2 cellular contexts compared by ENCODE assay signal in genomic region chr17:41140360-41141132, GRCh38.
A peak's percentile ranks its signal among the peaks of the same experiment; 100 is the strongest.
TF ChIP-seq lines count a peak whose summit lies in the region.

Gene KRTAP4-6 (minus strand): TSS chr17:41140544. CDS start chr17:41140487, 57 bp downstream.

TF ChIP-seq in IMR-90, 13 proteins besides CTCF, POLR2A, EP300 and RAD21:
- TF ChIP-seq FOS (IDR thresholded peaks at IDR 0.05; ENCODE audit: low read depth, low read length) (0 out of 2 replicates have a peak, but pooled peaks have one; percentile 2), SMC3 (IDR thresholded peaks at IDR 0.05; ENCODE audit: low read depth, low read length) (no peak), MAFK (IDR thresholded peaks at IDR 0.05; ENCODE audit: low read depth, low read length) (peak; percentile 10; the same call in 1 of the 2 replicates), USF2 (IDR thresholded peaks at IDR 0.05; ENCODE audit: low read depth, low read length) (peak; percentile 95)
TF ChIP-seq in IMR-90: peak in this region for 3.

TF ChIP-seq in K562, 482 proteins besides CTCF, POLR2A, EP300 and RAD21:
- TF ChIP-seq RAD51 (IDR thresholded peaks at IDR 0.05; ENCODE audit: borderline replicate concordance, low read depth) (peak; percentile 41), NR0B1 (IDR thresholded peaks at IDR 0.05; ENCODE audit: partially characterized antibody) (no peak), NCOA6 (IDR thresholded peaks at IDR 0.05) (no peak), NR2C2 (CRISPR knock-in tag; IDR thresholded peaks at IDR 0.05) (no peak), NR2C2 (tag; IDR thresholded peaks at IDR 0.05) (no peak), NFRKB (IDR thresholded peaks at IDR 0.05; ENCODE audit: low read depth) (no peak), USF2 (CRISPR knock-in tag; IDR thresholded peaks at IDR 0.05) (peak; percentile 30; the same call in 1 of the 2 replicates), TFE3 (CRISPR knock-in tag; IDR thresholded peaks at IDR 0.05) (peak; percentile 80), ZNF583 (CRISPR knock-in tag; IDR thresholded peaks at IDR 0.05) (no peak), CBFA2T2 (conservative IDR thresholded peaks at IDR 0.05) (0 out of 2 replicates have a peak, but pooled peaks have one; percentile 9), ZNF75A (CRISPR knock-in tag; IDR thresholded peaks at IDR 0.05) (no peak), NR2F6 (CRISPR knock-in tag; IDR thresholded peaks at IDR 0.05) (no peak), MAZ (CRISPR knock-in tag; conservative IDR thresholded peaks at IDR 0.05 in 1 of 2, IDR thresholded peaks at IDR 0.05 in 1 of 2) (no peak), GATA2 (CRISPR knock-in tag; IDR thresholded peaks at IDR 0.05) (no peak), GTF2A2 (tag; IDR thresholded peaks at IDR 0.05) (no peak), ZFP1 (CRISPR knock-in tag; IDR thresholded peaks at IDR 0.05) (peak; percentile 71)
- TF ChIP-seq, protein P1, sequence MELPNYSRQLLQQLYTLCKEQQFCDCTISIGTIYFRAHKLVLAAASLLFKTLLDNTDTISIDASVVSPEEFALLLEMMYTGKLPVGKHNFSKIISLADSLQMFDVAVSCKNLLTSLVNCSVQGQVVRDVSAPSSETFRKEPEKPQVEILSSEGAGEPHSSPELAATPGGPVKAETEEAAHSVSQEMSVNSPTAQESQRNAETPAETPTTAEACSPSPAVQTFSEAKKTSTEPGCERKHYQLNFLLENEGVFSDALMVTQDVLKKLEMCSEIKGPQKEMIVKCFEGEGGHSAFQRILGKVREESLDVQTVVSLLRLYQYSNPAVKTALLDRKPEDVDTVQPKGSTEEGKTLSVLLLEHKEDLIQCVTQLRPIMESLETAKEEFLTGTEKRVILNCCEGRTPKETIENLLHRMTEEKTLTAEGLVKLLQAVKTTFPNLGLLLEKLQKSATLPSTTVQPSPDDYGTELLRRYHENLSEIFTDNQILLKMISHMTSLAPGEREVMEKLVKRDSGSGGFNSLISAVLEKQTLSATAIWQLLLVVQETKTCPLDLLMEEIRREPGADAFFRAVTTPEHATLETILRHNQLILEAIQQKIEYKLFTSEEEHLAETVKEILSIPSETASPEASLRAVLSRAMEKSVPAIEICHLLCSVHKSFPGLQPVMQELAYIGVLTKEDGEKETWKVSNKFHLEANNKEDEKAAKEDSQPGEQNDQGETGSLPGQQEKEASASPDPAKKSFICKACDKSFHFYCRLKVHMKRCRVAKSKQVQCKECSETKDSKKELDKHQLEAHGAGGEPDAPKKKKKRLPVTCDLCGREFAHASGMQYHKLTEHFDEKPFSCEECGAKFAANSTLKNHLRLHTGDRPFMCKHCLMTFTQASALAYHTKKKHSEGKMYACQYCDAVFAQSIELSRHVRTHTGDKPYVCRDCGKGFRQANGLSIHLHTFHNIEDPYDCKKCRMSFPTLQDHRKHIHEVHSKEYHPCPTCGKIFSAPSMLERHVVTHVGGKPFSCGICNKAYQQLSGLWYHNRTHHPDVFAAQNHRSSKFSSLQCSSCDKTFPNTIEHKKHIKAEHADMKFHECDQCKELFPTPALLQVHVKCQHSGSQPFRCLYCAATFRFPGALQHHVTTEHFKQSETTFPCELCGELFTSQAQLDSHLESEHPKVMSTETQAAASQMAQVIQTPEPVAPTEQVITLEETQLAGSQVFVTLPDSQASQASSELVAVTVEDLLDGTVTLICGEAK (IDR thresholded peaks at IDR 0.05), result no peak
- TF ChIP-seq, protein P1 (CRISPR knock-in tag; IDR thresholded peaks at IDR 0.05), result no peak
- TF ChIP-seq, protein P2, sequence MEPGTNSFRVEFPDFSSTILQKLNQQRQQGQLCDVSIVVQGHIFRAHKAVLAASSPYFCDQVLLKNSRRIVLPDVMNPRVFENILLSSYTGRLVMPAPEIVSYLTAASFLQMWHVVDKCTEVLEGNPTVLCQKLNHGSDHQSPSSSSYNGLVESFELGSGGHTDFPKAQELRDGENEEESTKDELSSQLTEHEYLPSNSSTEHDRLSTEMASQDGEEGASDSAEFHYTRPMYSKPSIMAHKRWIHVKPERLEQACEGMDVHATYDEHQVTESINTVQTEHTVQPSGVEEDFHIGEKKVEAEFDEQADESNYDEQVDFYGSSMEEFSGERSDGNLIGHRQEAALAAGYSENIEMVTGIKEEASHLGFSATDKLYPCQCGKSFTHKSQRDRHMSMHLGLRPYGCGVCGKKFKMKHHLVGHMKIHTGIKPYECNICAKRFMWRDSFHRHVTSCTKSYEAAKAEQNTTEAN (CRISPR knock-in tag; IDR thresholded peaks at IDR 0.05), result no peak
